ENCODE assay signal across 22 cellular contexts in genomic region chr4:182190306-182190705, GRCh38. TPM values are rescaled to one million over a fixed set of nuclear protein-coding genes. Genes with fewer than 3 reads are reported as not detected.
A peak's percentile ranks its signal among the peaks of the same experiment; 100 is the strongest.
DNase-seq lines count a peak whose midpoint lies in the region; ATAC-seq and TF ChIP-seq lines count a peak whose summit lies in the region.
"Had no signal": no experiment of that assay in that cellular context is flagged by ENCODE, and none has a peak within 500 bp of the region (broad histone marks: within the 10 kb centered on the region; RNA-seq: fewer than 3 reads in every experiment).

No MANE protein-coding gene starts in this region.

- H2AFZ ChIP-seq in smooth muscle cell (ENCODE audit: low read depth) = no peak overlapping the region

- H3F3A ChIP-seq in smooth muscle cell (ENCODE audit: low read depth) = peaks cover 24% of the 10 kb centered on the region

- H3K4me2 ChIP-seq in smooth muscle cell = peak overlapping the region; percentile 65

- H3K4me3 ChIP-seq in smooth muscle cell = peak overlapping the region; percentile 19
- H3K4me3 ChIP-seq: spleen, uterus had no signal

- H3K27ac ChIP-seq in smooth muscle cell (ENCODE audit: low read depth) = peak overlapping the region; percentile 87
- H3K27ac ChIP-seq: spleen had no signal

- peaks cover 45% of the 10 kb centered on the region for H3K79me2 ChIP-seq in smooth muscle cell (ENCODE audit: low read depth)

- no peaks in the 10 kb centered on the region for H4K20me1 ChIP-seq in smooth muscle cell (ENCODE audit: low read depth)

- DNase-seq in NCI-H82 (lab: John Stamatoyannopoulos, UW) (peak; percentile 15), NCI-H82 treated with DMSO at 0.1 percent for 48 hours (lab: John Stamatoyannopoulos, UW; ENCODE audit: unreplicated experiment) (no peak), SK-N-DZ (ENCODE audit: low spot score) (peak; percentile 84), left kidney (ENCODE audit: low read depth, low spot score) (peak; percentile 74), smooth muscle cell (lab: John Stamatoyannopoulos, UW; ENCODE audit: unreplicated experiment) (no peak), HEK293T (ENCODE audit: extremely low spot score) (no peak), Right ventricle myocardium inferior (ENCODE audit: missing footprints) (no peak)
- DNase-seq: activated CD4-positive, alpha-beta T cell treated with anti-CD3 and anti-CD28 coated beads, Interleukin-2, amount 10 ng/mL, durations not matched to agents 7 days and 5 days; activated CD8-positive, alpha-beta memory T cell treated with anti-CD3 and anti-CD28 coated beads, Interleukin-2, amount 10 ng/mL, durations not matched to agents 7 days and 5 days; activated naive CD4-positive, alpha-beta T cell treated with anti-CD3 and anti-CD28 coated beads, Interleukin-2, amount 10 ng/mL, durations not matched to agents 7 days and 5 days; caudate nucleus; DND-41; NCI-H2081; NCI-H446 treated with DMSO at 0.1 percent for 48 hours; nucleus accumbens; spleen; stimulated activated CD4-positive, alpha-beta T cell treated with anti-CD3 and anti-CD28 coated beads, Interleukin-2, amount 100 ng/mL, for 48 hours; substantia nigra had no signal

- intact Hi-C loops in Right ventricle myocardium inferior (cut with DNase I) = no loop called here

- CTCF ChIA-PET in HEK293T (lab: Yijun Ruan, JAX) = interaction anchor here (0.6 kb wide), 4 partner anchors 49 to 1066 kb away, joined by 3 to 4 read pairs (median 3); no protein-coding TSS in a partner anchor

- 9% methylated on average over 8 of the region's 8 CpGs for WGBS in smooth muscle cell (ENCODE audit: low lambda C conversion rate)

- peaks cover 78% of the 10 kb centered on the region for H3K4me1 ChIP-seq in smooth muscle cell (ENCODE audit: low read depth)
- H3K4me1 ChIP-seq: spleen, uterus had no signal

- POLR2A ChIA-PET in HEK293T (lab: Yijun Ruan, JAX) = no interaction called here

- no peak for TF ChIP-seq CTCF in smooth muscle cell (IDR thresholded peaks at IDR 0.05; ENCODE audit: borderline replicate concordance, insufficient read depth, poor library complexity, severe bottlenecking)

- peak overlapping the region; percentile 37 for H3K9ac ChIP-seq in smooth muscle cell (ENCODE audit: low read depth)

- ATAC-seq in HG02678 (IDR thresholded peaks at IDR 0.05; ENCODE audit: unreplicated experiment) (no peak), Right ventricle myocardium inferior (no peak)
- ATAC-seq: activated CD8-positive, alpha-beta memory T cell treated with anti-CD3 and anti-CD28 coated beads, Interleukin-2, amount 10 ng/mL, durations not matched to agents 7 days and 5 days; stimulated activated effector memory CD8-positive, alpha-beta T cell treated with anti-CD3 and anti-CD28 coated beads, Interleukin-12 subunit alpha, Interleukin-12 subunit beta, amount 100 ng/mL, for 72 hours had no signal

- no peaks in the 10 kb centered on the region for H3K9me3 ChIP-seq in smooth muscle cell (replicated peaks; ENCODE audit: low read depth)
- H3K9me3 ChIP-seq: spleen, uterus had no signal

- H3K36me3 ChIP-seq in smooth muscle cell (ENCODE audit: low read depth) = no peaks in the 10 kb centered on the region
- H3K36me3 ChIP-seq: spleen, uterus had no signal

- H3K27me3 ChIP-seq in smooth muscle cell (ENCODE audit: low read depth) = no peaks in the 10 kb centered on the region
- H3K27me3 ChIP-seq: spleen, uterus had no signal

TF ChIP-seq in HEK293T, 16 proteins besides CTCF, POLR2A, EP300 and RAD21:
- TF ChIP-seq BHLHE40 (IDR thresholded peaks at IDR 0.05; ENCODE audit: borderline replicate concordance) = no peak
- no peak for TF ChIP-seq NFRKB (IDR thresholded peaks at IDR 0.05)
- no peak for TF ChIP-seq FOXM1 (IDR thresholded peaks at IDR 0.05; ENCODE audit: borderline replicate concordance)
- TF ChIP-seq ZNF384 (IDR thresholded peaks at IDR 0.05) = no peak
- no peak for TF ChIP-seq HDGF (IDR thresholded peaks at IDR 0.05; ENCODE audit: borderline replicate concordance)

RNA-seq across cellular contexts. Expression of gene TENM3, which starts 52.9 kb away (rescaled TPM):
- polyA plus RNA-seq in SK-N-DZ (2014; cell fraction: cytosol; rRNA removed) = 7.6 and 22.5 TPM in 2 replicates
- polyA plus RNA-seq in SK-N-DZ (2014; cell fraction: nucleus; rRNA removed) = 5.3 and 11.4 TPM in 2 replicates
- total RNA-seq in smooth muscle cell = 295 and 299 TPM in 2 replicates
- polyA plus RNA-seq in smooth muscle cell = 46.6 and 46.9 TPM in 2 replicates
- 2.9 TPM for total RNA-seq in Right ventricle myocardium inferior
- total RNA-seq: activated CD4-positive, alpha-beta T cell treated with anti-CD3 and anti-CD28 coated beads, Interleukin-2, amount 10 ng/mL, durations not matched to agents 7 days and 5 days; activated CD8-positive, alpha-beta memory T cell treated with anti-CD3 and anti-CD28 coated beads, Interleukin-2, amount 10 ng/mL, durations not matched to agents 7 days and 5 days; T-helper 2 cell treated with Interferon-gamma antibody and Interleukin-4, amounts not matched to agents 100 ng/mL and 5 ng/mL, for 36 hours had no signal

Comparison
In these comparisons a context has a peak if more than half of its experiments do, and no peak if none do; other contexts are left out.
1. DNase-seq: peak in NCI-H82 (single experiment), SK-N-DZ (single experiment) and left kidney (single experiment); none in NCI-H82 treated with DMSO at 0.1 percent for 48 hours (single experiment), smooth muscle cell (single experiment), HEK293T (single experiment) and Right ventricle myocardium inferior (single experiment).
2. RNA of gene TENM3, which starts 52.9 kb away (total RNA-seq): 295 to 299 TPM in smooth muscle cell; 2.9 TPM in Right ventricle myocardium inferior (single experiment); every median in the first group is over 10 times any median in the second.